ENCODE assay signal across 12 cellular contexts in genomic region chr11:75301602-75302345, GRCh38. TPM values are rescaled to one million over a fixed set of nuclear protein-coding genes. Genes with fewer than 3 reads are reported as not detected.
DNase-seq lines count a peak whose midpoint lies in the region; TF ChIP-seq lines count a peak whose summit lies in the region.
"Had no signal": no experiment of that assay in that cellular context is flagged by ENCODE, and none has a peak within 500 bp of the region (broad histone marks: within the 10 kb centered on the region; RNA-seq: fewer than 3 reads in every experiment).

No MANE protein-coding gene starts in this region.

- no peaks in the 10 kb centered on the region for H3K27me3 ChIP-seq in prostate gland (replicated peaks; ENCODE audit: insufficient read depth)

- WGBS in prostate gland: 56% methylated on average over 16 of the region's 16 CpGs

- no peaks in the 10 kb centered on the region for H3K36me3 ChIP-seq in prostate gland

- CTCF ChIA-PET in GM10248 (lab: Yijun Ruan, JAX): no interaction called here

- POLR2A ChIA-PET in GM10248 (lab: Yijun Ruan, JAX): no interaction called here

- intact Hi-C loops in prostate gland (cut with DNase I): no loop called here

- TF ChIP-seq POLR2A in prostate gland (IDR thresholded peaks at IDR 0.05): no peak

- H3K27ac ChIP-seq in prostate gland: peak overlapping the region; percentile 1 to 2
- H3K27ac ChIP-seq: C4-2B had no signal

- peak; percentile 22 for DNase-seq in DMS153 treated with DMSO at 0.1 percent for 48 hours (lab: John Stamatoyannopoulos, UW; ENCODE audit: unreplicated experiment)
- peak; percentile 44 for DNase-seq in NCI-H345 (lab: John Stamatoyannopoulos, UW)
- DNase-seq in globus pallidus (ENCODE audit: low spot score): peak; percentile 31
- DNase-seq in prostate gland (ENCODE audit: low spot score): peak; percentile 26
- no peak for DNase-seq in GM10248 (ENCODE audit: extremely low spot score)
- DNase-seq in NK-92 treated with Interleukin-12 subunit alpha and Interleukin-12 subunit beta, amount 100 ng/mL, for 24 hours (lab: John Stamatoyannopoulos, UW): no peak
- no peak for DNase-seq in UCSD-AML1 (lab: John Stamatoyannopoulos, UW; ENCODE audit: unreplicated experiment)
- no peak for DNase-seq in middle frontal gyrus (ENCODE audit: extremely low spot score, low spot score)
- DNase-seq: activated CD4-positive, CD25-positive, alpha-beta regulatory T cell; MV-4-11 had no signal

- H3K4me1 ChIP-seq in prostate gland (replicated peaks): no peaks in the 10 kb centered on the region

- TF ChIP-seq CTCF in prostate gland (IDR thresholded peaks at IDR 0.05): no peak
- TF ChIP-seq CTCF in GM10248 (IDR thresholded peaks at IDR 0.05; ENCODE audit: control extremely low read depth, extremely low read depth, low read depth, missing control alignments): no peak

- no peak overlapping the region for H3K4me3 ChIP-seq in prostate gland
- H3K4me3 ChIP-seq: skin epidermis had no signal

- H3K9me3 ChIP-seq in prostate gland: no peaks in the 10 kb centered on the region

RNA-seq across cellular contexts. Expression of gene ARRB1, which starts 49.7 kb away (rescaled TPM):
- 10 to 100 TPM; 31.9 to 64.7 TPM for total RNA-seq in prostate gland

Comparison
In these comparisons a context has a peak if more than half of its experiments do, and no peak if none do; other contexts are left out.
1. DNase-seq: peak in DMS153 treated with DMSO at 0.1 percent for 48 hours (single experiment), NCI-H345 (single experiment), globus pallidus (single experiment) and prostate gland (single experiment); none in GM10248 (single experiment), NK-92 treated with Interleukin-12 subunit alpha and Interleukin-12 subunit beta, amount 100 ng/mL, for 24 hours (single experiment), UCSD-AML1 (single experiment) and middle frontal gyrus (single experiment).